7 cellular contexts compared by ENCODE assay signal in the genomic region with DNA sequence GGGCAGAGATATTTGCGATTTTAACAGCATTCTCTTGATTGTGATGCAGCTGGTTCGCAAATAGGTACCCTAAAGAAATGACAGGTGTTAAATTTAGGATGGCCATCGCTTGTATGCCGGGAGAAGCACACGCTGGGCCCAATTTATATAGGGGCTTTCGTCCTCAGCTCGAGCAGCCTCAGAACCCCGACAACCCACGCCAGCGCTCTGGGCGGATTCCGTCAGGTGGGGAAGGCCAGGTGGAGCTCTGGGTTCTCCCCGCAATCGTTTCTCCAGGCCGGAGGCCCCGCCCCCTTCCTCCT. TPM values are rescaled to one million over a fixed set of nuclear protein-coding genes. Genes with fewer than 3 reads are reported as not detected.
DNase-seq lines count a peak whose midpoint lies in the region; ATAC-seq lines count a peak whose summit lies in the region.

No MANE protein-coding gene starts in this region.

- peaks cover 21 to 37% of the 10 kb centered on the region in 2 donors for H3K36me3 Mint-ChIP-seq in activated naive CD4-positive, alpha-beta T cell treated with anti-CD3 and anti-CD28 coated beads, Interleukin-2, amount 50 U/mL, for 72 hours

- H3K4me1 ChIP-seq in HUES6 (ENCODE audit: control insufficient read depth, insufficient read depth, low read length): peaks cover 5% of the 10 kb centered on the region

- no peak overlapping the region for H3K9ac ChIP-seq in HUES6 (ENCODE audit: low read length)

- H3K4me3 Mint-ChIP-seq in stimulated activated naive CD8-positive, alpha-beta T cell treated with anti-CD3 and anti-CD28 coated beads, Interleukin-15, amount 100 ng/mL, for 72 hours: peak overlapping the region; percentile 73 to 90

- H3K4me3 ChIP-seq in HUES6 (ENCODE audit: low read depth, low read length) (peak overlapping the region; percentile 73), iPS-18c (ENCODE audit: insufficient read depth, low read depth, low read length) (peak overlapping the region; percentile 89)

- H3K9me3 ChIP-seq in HUES6 (ENCODE audit: control insufficient read depth, insufficient read depth, low read depth, low read length) (peaks cover 6% of the 10 kb centered on the region), iPS-18c (ENCODE audit: control insufficient read depth, insufficient read depth, low read length) (peaks cover 2% of the 10 kb centered on the region)

- no peak overlapping the region for H3K27ac ChIP-seq in HUES6 (ENCODE audit: low read depth, low read length)

- DNase-seq in activated naive CD4-positive, alpha-beta T cell treated with anti-CD3 and anti-CD28 coated beads, Interleukin-2, amount 50 U/mL, for 72 hours (ENCODE audit: low spot score in 2 of 2): no peak
- DNase-seq in stimulated activated naive CD8-positive, alpha-beta T cell treated with anti-CD3 and anti-CD28 coated beads, Interleukin-15, amount 100 ng/mL, for 72 hours: no peak
- DNase-seq in effector CD4-positive, alpha-beta T cell: no peak

- H3K27me3 Mint-ChIP-seq in stimulated activated naive CD8-positive, alpha-beta T cell treated with anti-CD3 and anti-CD28 coated beads, Interleukin-15, amount 100 ng/mL, for 72 hours: no peaks in the 10 kb centered on the region

- H3K27ac Mint-ChIP-seq in activated naive CD4-positive, alpha-beta T cell treated with anti-CD3 and anti-CD28 coated beads, Interleukin-2, amount 50 U/mL, for 72 hours: peak overlapping the region; percentile 87 to 100
- H3K27ac Mint-ChIP-seq in stimulated activated naive CD8-positive, alpha-beta T cell treated with anti-CD3 and anti-CD28 coated beads, Interleukin-15, amount 100 ng/mL, for 72 hours: peak overlapping the region; percentile 99 to 100

- H3K4me1 Mint-ChIP-seq in stimulated activated naive CD8-positive, alpha-beta T cell treated with anti-CD3 and anti-CD28 coated beads, Interleukin-15, amount 100 ng/mL, for 72 hours: peaks cover 16% of the 10 kb centered on the region

- H3K36me3 ChIP-seq in HUES6 (ENCODE audit: control insufficient read depth, insufficient read depth, low read length): peaks cover 6% of the 10 kb centered on the region; the same call in 1 of the 2 replicates

- H3K9me3 Mint-ChIP-seq in activated naive CD4-positive, alpha-beta T cell treated with anti-CD3 and anti-CD28 coated beads, Interleukin-2, amount 50 U/mL, for 72 hours: peaks cover 11 to 15% of the 10 kb centered on the region in 2 donors
- peaks cover 11 to 16% of the 10 kb centered on the region in 2 donors for H3K9me3 Mint-ChIP-seq in stimulated activated naive CD8-positive, alpha-beta T cell treated with anti-CD3 and anti-CD28 coated beads, Interleukin-15, amount 100 ng/mL, for 72 hours

- no peak for ATAC-seq in activated naive CD4-positive, alpha-beta T cell treated with anti-CD3 and anti-CD28 coated beads, Interleukin-2, amount 50 U/mL, for 72 hours
- no peak for ATAC-seq in stimulated activated naive CD8-positive, alpha-beta T cell treated with anti-CD3 and anti-CD28 coated beads, Interleukin-15, amount 100 ng/mL, for 72 hours
- ATAC-seq in HG02798 (IDR thresholded peaks at IDR 0.05; ENCODE audit: poor library complexity, unreplicated experiment) (no peak), GM21367 (IDR thresholded peaks at IDR 0.05; ENCODE audit: unreplicated experiment) (no peak)

- H3K27me3 ChIP-seq in HUES6 (ENCODE audit: control insufficient read depth, insufficient read depth, low read length): no peaks in the 10 kb centered on the region

RNA-seq across cellular contexts. Expression of a gene that starts 0.3 kb away (rescaled TPM):
- total RNA-seq in activated naive CD4-positive, alpha-beta T cell treated with anti-CD3 and anti-CD28 coated beads, Interleukin-2, amount 50 U/mL, for 72 hours: 10 to 100 TPM; 26.6 to 34.6 TPM
